Comparison of ENCODE assay signal across 1 cellular context in genomic region chr4:125710766-125711165, GRCh38.
TF ChIP-seq lines count a peak whose summit lies in the region.

No MANE protein-coding gene starts in this region.

TF ChIP-seq in IMR-90, 13 proteins besides CTCF, POLR2A, EP300 and RAD21:
- TF ChIP-seq RCOR1 (IDR thresholded peaks at IDR 0.05; ENCODE audit: insufficient replicate concordance, low read length) (no peak), NFE2L2 (IDR thresholded peaks at IDR 0.05; ENCODE audit: low read depth, low read length) (no peak), MAZ (IDR thresholded peaks at IDR 0.05; ENCODE audit: borderline replicate concordance, low read depth, low read length) (no peak), MAFK (IDR thresholded peaks at IDR 0.05; ENCODE audit: low read depth, low read length) (no peak), USF2 (IDR thresholded peaks at IDR 0.05; ENCODE audit: low read depth, low read length) (no peak), RFX5 (IDR thresholded peaks at IDR 0.05; ENCODE audit: low read depth, low read length) (no peak), BHLHE40 (IDR thresholded peaks at IDR 0.05; ENCODE audit: low read depth, low read length) (no peak), CHD1 (IDR thresholded peaks at IDR 0.05; ENCODE audit: low read depth, low read length) (no peak), CEBPB (IDR thresholded peaks at IDR 0.05; ENCODE audit: low read depth, low read length) (no peak), SMC3 (IDR thresholded peaks at IDR 0.05; ENCODE audit: low read depth, low read length) (no peak)
- TF ChIP-seq, protein P1, sequence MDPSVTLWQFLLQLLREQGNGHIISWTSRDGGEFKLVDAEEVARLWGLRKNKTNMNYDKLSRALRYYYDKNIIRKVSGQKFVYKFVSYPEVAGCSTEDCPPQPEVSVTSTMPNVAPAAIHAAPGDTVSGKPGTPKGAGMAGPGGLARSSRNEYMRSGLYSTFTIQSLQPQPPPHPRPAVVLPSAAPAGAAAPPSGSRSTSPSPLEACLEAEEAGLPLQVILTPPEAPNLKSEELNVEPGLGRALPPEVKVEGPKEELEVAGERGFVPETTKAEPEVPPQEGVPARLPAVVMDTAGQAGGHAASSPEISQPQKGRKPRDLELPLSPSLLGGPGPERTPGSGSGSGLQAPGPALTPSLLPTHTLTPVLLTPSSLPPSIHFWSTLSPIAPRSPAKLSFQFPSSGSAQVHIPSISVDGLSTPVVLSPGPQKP (IDR thresholded peaks at IDR 0.05; ENCODE audit: borderline replicate concordance, low read depth, low read length), result no peak
